12 cellular contexts compared by ENCODE assay signal in genomic region chrX:117743469-117744251, GRCh38.
DNase-seq lines count a peak whose midpoint lies in the region; ATAC-seq, FAIRE-seq and TF ChIP-seq lines count a peak whose summit lies in the region.
"Had no signal": no experiment of that assay in that cellular context is flagged by ENCODE, and none has a peak within 500 bp of the region (broad histone marks: within the 10 kb centered on the region; RNA-seq: fewer than 3 reads in every experiment).

No MANE protein-coding gene starts in this region.

- TF ChIP-seq POLR2A in uterus (IDR thresholded peaks at IDR 0.05), result no peak
- TF ChIP-seq POLR2A in esophagus muscularis mucosa (IDR thresholded peaks at IDR 0.05; ENCODE audit: low read depth), result no peak

- no peak for TF ChIP-seq EP300 in esophagus muscularis mucosa (IDR thresholded peaks at IDR 0.05)

- H3F3A ChIP-seq in MM.1S (ENCODE audit: insufficient read depth, low read length), result no peaks in the 10 kb centered on the region

- FAIRE-seq in pancreas (lab: Jason Lieb, UNC) (no peak), urothelium cell line (lab: Jason Lieb, UNC) (no peak)

- 51 to 65% methylated on average over 3 of the region's 3 CpGs for WGBS in pancreas, 2 donors
- WGBS in esophagus muscularis mucosa, result 50% methylated on average over 2 of the region's 3 CpGs

- peak in 3 of 4 donors; percentile 62 to 83 (median 82) for ATAC-seq in pancreas
- ATAC-seq: A549 had no signal

- H3K27ac ChIP-seq in MM.1S (ENCODE audit: low read length), result no peak overlapping the region
- H3K27ac ChIP-seq in brain microvascular endothelial cell, result no peak overlapping the region
- no peak overlapping the region for H3K27ac ChIP-seq in pancreas
- no peak overlapping the region for H3K27ac ChIP-seq in uterus
- H3K27ac ChIP-seq in esophagus muscularis mucosa (replicated peaks in 1 of 4), result no peak overlapping the region
- H3K27ac ChIP-seq: A549, parathyroid adenoma had no signal

- intact Hi-C loops in pancreas (cut with DNase I), result no loop called here
- intact Hi-C loops in uterus (cut with DNase I; ENCODE audit: low total_unique reads), result no loop called here
- intact Hi-C loops in esophagus muscularis mucosa (cut with DNase I), result no loop called here

- H3K4me1 ChIP-seq in MM.1S (ENCODE audit: low read length) (no peaks in the 10 kb centered on the region), pancreas (no peaks in the 10 kb centered on the region), uterus (no peaks in the 10 kb centered on the region), esophagus muscularis mucosa (no peaks in the 10 kb centered on the region)
- H3K4me1 ChIP-seq: A549, parathyroid adenoma had no signal

- no peaks in the 10 kb centered on the region for H3K79me2 ChIP-seq in MM.1S (ENCODE audit: low read length)
- H3K79me2 ChIP-seq: parathyroid adenoma had no signal

- H3K4me3 ChIP-seq in MM.1S (ENCODE audit: low read length) (no peak overlapping the region), brain microvascular endothelial cell (ENCODE audit: low read depth, low read length) (no peak overlapping the region), pancreas (no peak overlapping the region), uterus (no peak overlapping the region), esophagus muscularis mucosa (no peak overlapping the region)
- H3K4me3 ChIP-seq: A549 had no signal

- no peak overlapping the region for H3K4me2 ChIP-seq in MM.1S (ENCODE audit: low read depth, low read length)
- H3K4me2 ChIP-seq: A549 had no signal

- in situ Hi-C loops in brain microvascular endothelial cell (cut with HindIII; ENCODE audit: low pct_ligation_motif_present, low sequenced_read_pairs), result no loop called here

- H3K9me3 ChIP-seq in MM.1S (replicated peaks; ENCODE audit: insufficient read depth, low read length), result no peaks in the 10 kb centered on the region
- no peaks in the 10 kb centered on the region for H3K9me3 ChIP-seq in pancreas
- H3K9me3 ChIP-seq in uterus, result no peaks in the 10 kb centered on the region
- H3K9me3 ChIP-seq in esophagus muscularis mucosa, result peaks cover 0 to 13% (median 0%) of the 10 kb centered on the region in 4 donors
- H3K9me3 ChIP-seq: A549 had no signal

- TF ChIP-seq CTCF in MM.1S (IDR thresholded peaks at IDR 0.05; ENCODE audit: low read length), result peak; percentile 38
- peak; percentile 23 for TF ChIP-seq CTCF in brain microvascular endothelial cell (IDR thresholded peaks at IDR 0.05; ENCODE audit: low read depth, low read length, missing control alignments)
- TF ChIP-seq CTCF in pancreas (IDR thresholded peaks at IDR 0.05), result peak; percentile 6 to 38 (median 33)
- no peak for TF ChIP-seq CTCF in uterus (IDR thresholded peaks at IDR 0.05)
- TF ChIP-seq CTCF in esophagus muscularis mucosa (IDR thresholded peaks at IDR 0.05), result peak in 1 of 3 experiments; percentile 49

- H3K27me3 ChIP-seq in MM.1S (replicated peaks; ENCODE audit: insufficient read depth, low read length) (no peaks in the 10 kb centered on the region), brain microvascular endothelial cell (replicated peaks) (no peaks in the 10 kb centered on the region), pancreas (peaks cover 0 to 6% (median 0%) of the 10 kb centered on the region in 4 donors), uterus (no peaks in the 10 kb centered on the region), esophagus muscularis mucosa (no peaks in the 10 kb centered on the region)

- no peak overlapping the region for H3K9ac ChIP-seq in MM.1S (ENCODE audit: low read length)
- H3K9ac ChIP-seq: parathyroid adenoma had no signal

- no peaks in the 10 kb centered on the region for H4K20me1 ChIP-seq in MM.1S (ENCODE audit: insufficient read depth, low read length)

- H3K9me2 ChIP-seq in MM.1S (replicated peaks; ENCODE audit: insufficient read depth, low read length), result no peaks in the 10 kb centered on the region

- peak; percentile 0 for DNase-seq in NCI-H1092 treated with DMSO at 0.1 percent for 48 hours (lab: John Stamatoyannopoulos, UW)
- no peak for DNase-seq in NCI-H1092 (lab: John Stamatoyannopoulos, UW)
- peak; percentile 20 for DNase-seq in MM.1S
- no peak for DNase-seq in brain microvascular endothelial cell
- DNase-seq in pancreas, result peak in 4 of 6 donors; percentile 2 to 43 (median 23)
- no peak for DNase-seq in uterus
- DNase-seq in esophagus muscularis mucosa (ENCODE audit: extremely low spot score), result no peak
- DNase-seq in urothelium cell line (ENCODE audit: low spot score), result no peak
- DNase-seq: activated naive CD4-positive, alpha-beta T cell treated with anti-CD3 and anti-CD28 coated beads, Interleukin-2, amount 50 U/mL, for 16 hours; SW 1271 had no signal

- no peak overlapping the region for H2AFZ ChIP-seq in MM.1S (ENCODE audit: low read length)
- H2AFZ ChIP-seq: parathyroid adenoma had no signal

- H3K36me3 ChIP-seq in MM.1S (replicated peaks; ENCODE audit: insufficient read depth, low read length), result no peaks in the 10 kb centered on the region
- H3K36me3 ChIP-seq in brain microvascular endothelial cell (replicated peaks), result no peaks in the 10 kb centered on the region
- no peaks in the 10 kb centered on the region for H3K36me3 ChIP-seq in pancreas
- H3K36me3 ChIP-seq in uterus, result no peaks in the 10 kb centered on the region
- no peaks in the 10 kb centered on the region for H3K36me3 ChIP-seq in esophagus muscularis mucosa

Comparison
In these comparisons a context has a peak if more than half of its experiments do, and no peak if none do; other contexts are left out.
1. DNase-seq: peak in NCI-H1092 treated with DMSO at 0.1 percent for 48 hours (single experiment), MM.1S (single experiment) and pancreas (4 of 6); none in NCI-H1092 (single experiment), brain microvascular endothelial cell (single experiment), uterus (0 of 2), esophagus muscularis mucosa (single experiment) and urothelium cell line (single experiment).
2. CTCF ChIP-seq: peak in MM.1S (single experiment), brain microvascular endothelial cell (single experiment) and pancreas (4 of 4); none in uterus (0 of 4).